ENCODE assay signal across 6 cellular contexts in the genomic region with DNA sequence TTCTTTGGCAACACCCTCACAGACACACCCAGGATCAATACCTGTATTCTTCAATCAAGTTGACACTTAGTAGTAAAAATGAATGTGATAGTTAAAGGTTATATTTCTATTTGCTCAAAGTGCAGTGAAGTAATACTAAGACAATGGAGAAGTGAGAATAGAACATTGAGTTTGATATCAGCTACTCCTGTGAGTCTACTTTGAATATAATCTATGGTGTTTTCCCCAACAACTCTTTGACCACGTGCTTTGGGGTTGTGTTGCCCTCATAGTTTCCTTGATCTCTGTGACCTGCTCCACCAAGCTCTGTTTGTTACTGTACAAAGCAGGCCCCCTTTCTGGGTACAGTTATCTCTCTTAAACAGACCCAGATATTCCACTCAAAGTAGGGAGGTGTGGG.
"Had no signal": no experiment of that assay in that cellular context is flagged by ENCODE, and none has a peak within 500 bp of the region (broad histone marks: within the 10 kb centered on the region; RNA-seq: fewer than 3 reads in every experiment).

No MANE protein-coding gene starts in this region.

- FAIRE-seq: HepG2, HTR-8/SVneo, K562 had no signal

- H3K27ac Mint-ChIP-seq: IgD-negative memory B cell had no signal

- H3K9me3 Mint-ChIP-seq: IgD-negative memory B cell had no signal

- H3K36me3 Mint-ChIP-seq: IgD-negative memory B cell had no signal

- ATAC-seq: HepG2, K562 had no signal

- DNase-seq: IMR-90, KBM-7 had no signal
